8 cellular contexts compared by ENCODE assay signal in the genomic region with DNA sequence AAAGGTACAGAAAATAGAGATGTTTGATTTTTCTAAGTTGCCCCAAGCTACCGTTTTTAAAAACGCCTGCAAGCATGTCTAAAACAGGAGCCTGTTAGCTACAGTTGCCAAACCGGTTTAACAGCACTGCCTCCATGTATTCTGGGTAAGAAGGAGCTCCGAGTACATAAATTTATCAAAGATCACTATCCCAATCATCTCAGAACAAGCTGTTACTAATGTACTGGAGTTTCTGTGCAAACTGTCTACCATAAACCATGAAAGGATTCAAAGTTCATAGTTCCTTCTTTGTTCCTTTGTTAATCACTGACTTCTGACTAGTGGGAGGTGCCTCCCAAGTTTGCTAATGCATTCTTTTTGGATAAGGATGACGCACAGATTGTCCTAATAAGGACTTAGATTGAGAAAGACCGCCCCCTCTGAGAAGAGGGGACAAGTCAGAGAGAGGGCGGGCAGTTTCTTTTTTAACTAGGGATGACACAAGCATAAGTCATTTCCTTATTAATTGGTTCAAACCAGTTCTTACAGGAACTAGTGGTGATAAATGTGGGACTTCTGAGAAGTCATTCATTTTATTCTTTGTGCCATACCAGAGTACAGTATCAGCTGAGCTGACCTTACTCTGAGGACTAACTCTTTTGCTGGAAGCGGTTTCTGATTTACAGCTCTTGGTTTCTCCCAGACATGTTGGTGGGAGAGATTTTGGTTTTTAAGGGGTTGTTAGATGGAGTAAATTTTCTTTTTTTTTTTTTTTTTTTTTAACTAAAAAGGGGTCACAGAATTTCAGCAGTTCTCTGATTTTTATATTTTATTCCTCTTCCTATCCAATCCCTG. TPM values are rescaled to one million over a fixed set of nuclear protein-coding genes. Genes with fewer than 3 reads are reported as not detected.
DNase-seq lines count a peak whose midpoint lies in the region; ATAC-seq and TF ChIP-seq lines count a peak whose summit lies in the region.

No MANE protein-coding gene starts in this region.

- no peak overlapping the region for H2AK5ac ChIP-seq in neuronal stem cell (ENCODE audit: low read depth, low read length)

- H3K18ac ChIP-seq in neuronal stem cell (ENCODE audit: low read length), result no peak overlapping the region

- H3K27me3 ChIP-seq in foreskin keratinocyte (no peaks in the 10 kb centered on the region), neuronal stem cell (ENCODE audit: control insufficient read depth in 3 of 3, insufficient read depth in 3 of 3, low read depth in 1 of 3, low read length in 3 of 3) (no peaks in the 10 kb centered on the region)

- H3K14ac ChIP-seq in neuronal stem cell (ENCODE audit: low read length), result no peak overlapping the region

- DNase-seq in DMS79 treated with DMSO at 0.1 percent for 48 hours (lab: John Stamatoyannopoulos, UW) (peak; percentile 91), GM20000 (ENCODE audit: low spot score) (peak; percentile 66), OCI-M1 (lab: John Stamatoyannopoulos, UW) (peak; percentile 99), foreskin keratinocyte (peak; percentile 100), neuronal stem cell (ENCODE audit: low spot score) (peak; percentile 76), NCI-H1930 (lab: John Stamatoyannopoulos, UW) (no peak)
- peak; percentile 62 for DNase-seq in activated naive CD4-positive, alpha-beta T cell treated with Interleukin-2 at 50 U/mL for 16 hours

- H3K9ac ChIP-seq in neuronal stem cell (ENCODE audit: low read depth, low read length, poor library complexity), result no peak overlapping the region

- H2BK15ac ChIP-seq in neuronal stem cell (ENCODE audit: low read length), result no peak overlapping the region

- no peak overlapping the region for H3K4ac ChIP-seq in neuronal stem cell (ENCODE audit: low read length)

- no peak overlapping the region for H4K8ac ChIP-seq in neuronal stem cell (ENCODE audit: low read depth, low read length)

- H3K4me1 ChIP-seq in foreskin keratinocyte (peaks cover 14% of the 10 kb centered on the region), neuronal stem cell (ENCODE audit: control insufficient read depth in 2 of 2, insufficient read depth in 1 of 2, low read depth in 1 of 2, low read length in 2 of 2) (peaks cover 3 to 5% of the 10 kb centered on the region in 2 donors)

- WGBS in neuronal stem cell (ENCODE audit: extremely low coverage in 2 of 2, insufficient read length in 2 of 2, insufficient replicate concordance in 1 of 2), 2 donors, result no CpG with 5 or more reads among the region's 8 CpGs

- peak overlapping the region; percentile 33 to 86 for H3K4me3 ChIP-seq in neuronal stem cell (ENCODE audit: low read length in 2 of 2)

- no peak overlapping the region for H4K91ac ChIP-seq in neuronal stem cell (ENCODE audit: low read depth, low read length, poor library complexity)

- no peaks in the 10 kb centered on the region for H3K9me3 ChIP-seq in neuronal stem cell (replicated peaks in 1 of 2; ENCODE audit: control insufficient read depth in 2 of 2, insufficient read depth in 1 of 2, low read depth in 1 of 2, low read length in 2 of 2)

- peaks cover 0 to 40% of the 10 kb centered on the region in 2 donors for H3K36me3 ChIP-seq in neuronal stem cell (replicated peaks in 1 of 2; ENCODE audit: control insufficient read depth in 2 of 2, insufficient read depth in 2 of 2, low read length in 2 of 2)

- H3K23ac ChIP-seq in neuronal stem cell (ENCODE audit: low read depth, low read length, poor library complexity), result no peak overlapping the region

- H2AFZ ChIP-seq in neuronal stem cell (ENCODE audit: low read length), result peak overlapping the region; percentile 61

- H2BK120ac ChIP-seq in neuronal stem cell (ENCODE audit: low read depth, low read length), result no peak overlapping the region

- H3K27ac ChIP-seq in foreskin keratinocyte, result peak overlapping the region; percentile 92
- H3K27ac ChIP-seq in neuronal stem cell (replicated peaks; ENCODE audit: low read length), result peak overlapping the region; percentile 60

- H2BK5ac ChIP-seq in neuronal stem cell (ENCODE audit: low read length), result no peak overlapping the region

- H3K79me1 ChIP-seq in neuronal stem cell (ENCODE audit: low read depth, low read length), result no peaks in the 10 kb centered on the region

- ATAC-seq in HG03571 (IDR thresholded peaks at IDR 0.05; ENCODE audit: unreplicated experiment) (peak; percentile 71), foreskin keratinocyte (peak; percentile 79)

- no peak overlapping the region for H3K4me2 ChIP-seq in neuronal stem cell (ENCODE audit: insufficient read depth, low read length, poor library complexity, severe bottlenecking)

- H2BK12ac ChIP-seq in neuronal stem cell (ENCODE audit: low read length), result no peak overlapping the region

- no peak for TF ChIP-seq CTCF in GM20000 (IDR thresholded peaks at IDR 0.05; ENCODE audit: extremely low read depth, missing control alignments)
- no peak for TF ChIP-seq CTCF in foreskin keratinocyte (conservative IDR thresholded peaks at IDR 0.05)

RNA-seq across cellular contexts. Expression of a gene that starts 55.2 kb away (rescaled TPM):
- total RNA-seq in foreskin keratinocyte, result 4.5 and 6.3 TPM in 2 replicates
- 2.9 and 4.0 TPM in 2 replicates for polyA plus RNA-seq in foreskin keratinocyte
- polyA plus RNA-seq in neuronal stem cell (2013, experiment 1 of 2), result 22.7 TPM
- 25.6 TPM for polyA plus RNA-seq in neuronal stem cell (2013, experiment 2 of 2)

RNA-seq across cellular contexts. Expression of a gene that starts 55.3 kb away (rescaled TPM):
- 18.0 and 20.1 TPM in 2 replicates for total RNA-seq in foreskin keratinocyte
- 8.7 and 10.4 TPM in 2 replicates for polyA plus RNA-seq in foreskin keratinocyte
- 15.0 TPM for polyA plus RNA-seq in neuronal stem cell (2013, experiment 1 of 2)
- 15.7 TPM for polyA plus RNA-seq in neuronal stem cell (2013, experiment 2 of 2)

Comparison
In these comparisons a context has a peak if more than half of its experiments do, and no peak if none do; other contexts are left out.
1. DNase-seq: peak in DMS79 treated with DMSO at 0.1 percent for 48 hours (single experiment), GM20000 (single experiment), OCI-M1 (single experiment), activated naive CD4-positive, alpha-beta T cell treated with Interleukin-2 at 50 U/mL for 16 hours (single experiment), foreskin keratinocyte (2 of 2) and neuronal stem cell (single experiment); none in NCI-H1930 (0 of 2).